In the genomic region with DNA sequence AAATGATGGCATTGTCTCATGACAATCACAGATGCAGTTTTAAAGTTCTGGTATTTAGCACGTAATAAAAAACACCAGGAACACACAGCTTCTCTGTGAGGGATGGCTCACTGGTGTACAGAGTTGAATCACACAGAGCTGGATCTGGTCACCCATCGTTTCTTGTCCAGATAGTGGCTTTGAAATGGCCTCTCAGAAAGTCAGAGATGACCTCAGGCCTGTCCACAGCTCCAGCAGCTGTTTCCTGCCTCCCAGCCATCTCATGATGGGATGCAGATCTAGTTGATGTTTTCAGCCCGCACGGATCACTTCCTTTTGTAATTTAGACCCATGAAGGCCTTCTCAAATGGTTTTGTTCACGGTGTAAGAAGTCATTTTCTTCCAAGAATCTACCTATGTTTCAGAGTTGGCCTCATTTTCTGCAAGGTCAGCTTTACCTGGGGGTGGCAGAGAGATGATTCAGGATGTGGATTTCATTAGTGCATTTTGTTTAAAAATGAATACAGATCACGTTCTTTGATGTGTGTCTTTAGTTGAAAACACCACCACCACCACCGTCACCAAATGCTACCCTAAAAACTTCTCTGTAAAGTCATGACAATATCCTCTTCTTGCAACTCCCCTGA, we compare ENCODE assay signal across 20 cellular contexts.
DNase-seq lines count a peak whose midpoint lies in the region; ATAC-seq, FAIRE-seq and TF ChIP-seq lines count a peak whose summit lies in the region.
"Had no signal": no experiment of that assay in that cellular context is flagged by ENCODE, and none has a peak within 500 bp of the region (broad histone marks: within the 10 kb centered on the region; RNA-seq: fewer than 3 reads in every experiment).

No MANE protein-coding gene starts in this region.

- peak; percentile 49 for DNase-seq in AG08395 (ENCODE audit: low spot score)
- DNase-seq in LHCN-M2 (ENCODE audit: low read depth) = peak; percentile 22
- peak; percentile 65 for DNase-seq in endothelial cell of umbilical vein (ENCODE audit: low read depth, low spot score)
- DNase-seq in mesenchymal stem cell = peak; percentile 17
- no peak for DNase-seq in Kasumi-1 (lab: John Stamatoyannopoulos, UW)
- DNase-seq in GM03348 (ENCODE audit: low spot score) = no peak
- no peak for DNase-seq in stimulated activated effector memory CD8-positive, alpha-beta T cell treated with anti-CD3 and anti-CD28 coated beads, Interleukin-12 subunit alpha, Interleukin-12 subunit beta, amount 100 ng/mL, for 72 hours (ENCODE audit: low spot score in 2 of 2)
- DNase-seq: BE2C; CD4-positive, alpha-beta memory T cell; H7; Karpas-422; MV-4-11; NCI-H1436; NCI-H345; NCI-H69; NK-92 treated with Interleukin-12 subunit alpha and Interleukin-12 subunit beta, amount 100 ng/mL, for 24 hours; OCI-M1 had no signal

- no peaks in the 10 kb centered on the region for H3K79me1 ChIP-seq in mesenchymal stem cell (replicated peaks; ENCODE audit: low read length, poor library complexity, severe bottlenecking)

- H3K14ac ChIP-seq in mesenchymal stem cell (ENCODE audit: low read length in 2 of 2) = no peak overlapping the region

- H3K79me2 ChIP-seq in endothelial cell of umbilical vein (ENCODE audit: control insufficient read depth, insufficient read depth, low read length) = no peaks in the 10 kb centered on the region

- peak overlapping the region in 1 of 2 experiments; percentile 15 for H2BK12ac ChIP-seq in mesenchymal stem cell (ENCODE audit: low read length in 2 of 2)

- H2BK15ac ChIP-seq in mesenchymal stem cell (ENCODE audit: low read depth, poor library complexity, severe bottlenecking) = no peak overlapping the region

- H3K36me3 ChIP-seq in endothelial cell of umbilical vein (ENCODE audit: control insufficient read depth in 2 of 2, extremely low read depth in 1 of 2, insufficient read depth in 2 of 2, low read length in 2 of 2) (no peaks in the 10 kb centered on the region), mesenchymal stem cell (ENCODE audit: control insufficient read depth in 1 of 2, insufficient read depth in 2 of 2, low read depth in 1 of 2, low read length in 2 of 2) (no peaks in the 10 kb centered on the region)
- H3K36me3 ChIP-seq: BE2C had no signal

- no peak overlapping the region for H3K9ac ChIP-seq in endothelial cell of umbilical vein (replicated peaks; ENCODE audit: extremely low read depth, insufficient read depth, low read length)
- H3K9ac ChIP-seq in mesenchymal stem cell (ENCODE audit: low read length) = no peak overlapping the region

- no peak for TF ChIP-seq POLR2A in endothelial cell of umbilical vein (IDR thresholded peaks at IDR 0.05; ENCODE audit: low read depth, low read length)

- no peaks in the 10 kb centered on the region for H4K20me1 ChIP-seq in endothelial cell of umbilical vein (replicated peaks; ENCODE audit: control insufficient read depth, extremely low read depth, insufficient read depth, low read length)

- no peaks in the 10 kb centered on the region for H3K27me3 ChIP-seq in endothelial cell of umbilical vein (ENCODE audit: control insufficient read depth in 2 of 2, insufficient read depth in 2 of 2, low read length in 2 of 2)
- peaks cover 0 to 10% of the 10 kb centered on the region in 2 experiments for H3K27me3 ChIP-seq in mesenchymal stem cell (ENCODE audit: control insufficient read depth in 1 of 2, insufficient read depth in 1 of 2, low read length in 2 of 2)
- H3K27me3 ChIP-seq: BE2C had no signal

- no peak overlapping the region for H2AK5ac ChIP-seq in mesenchymal stem cell (ENCODE audit: low read length, severe bottlenecking)

- no peak overlapping the region for H3K4me2 ChIP-seq in endothelial cell of umbilical vein (ENCODE audit: insufficient read depth, low read length)
- H3K4me2 ChIP-seq in mesenchymal stem cell (ENCODE audit: low read length, poor library complexity, severe bottlenecking) = no peak overlapping the region

- H2AFZ ChIP-seq in endothelial cell of umbilical vein (ENCODE audit: low read depth, low read length) (no peak overlapping the region), mesenchymal stem cell (ENCODE audit: low read depth, low read length) (no peak overlapping the region)

- H3K4me1 ChIP-seq in endothelial cell of umbilical vein (ENCODE audit: control insufficient read depth, extremely low read depth, insufficient read depth, low read length) = peaks cover 24% of the 10 kb centered on the region
- H3K4me1 ChIP-seq in mesenchymal stem cell (ENCODE audit: control insufficient read depth, insufficient read depth, low read depth, low read length) = no peaks in the 10 kb centered on the region
- H3K4me1 ChIP-seq: BE2C had no signal

- H3K9me3 Mint-ChIP-seq in stimulated activated effector memory CD8-positive, alpha-beta T cell treated with anti-CD3 and anti-CD28 coated beads, Interleukin-12 subunit alpha, Interleukin-12 subunit beta, amount 100 ng/mL, for 72 hours = no peaks in the 10 kb centered on the region
- H3K9me3 Mint-ChIP-seq: CD4-positive, alpha-beta memory T cell had no signal

- H3K9me3 ChIP-seq in endothelial cell of umbilical vein (replicated peaks; ENCODE audit: control insufficient read depth, insufficient read depth, low read length) (no peaks in the 10 kb centered on the region), mesenchymal stem cell (ENCODE audit: control insufficient read depth, low read length) (no peaks in the 10 kb centered on the region)
- H3K9me3 ChIP-seq: BE2C had no signal

- no peak overlapping the region for H2BK5ac ChIP-seq in mesenchymal stem cell (ENCODE audit: low read depth, low read length, poor library complexity, severe bottlenecking)

- CTCF ChIA-PET in endothelial cell of umbilical vein (lab: Charles Lee) = no interaction called here

- no peak overlapping the region for H3K23ac ChIP-seq in mesenchymal stem cell (ENCODE audit: low read length in 2 of 2)

- no peak overlapping the region for H4K91ac ChIP-seq in mesenchymal stem cell (ENCODE audit: low read length)

- H3K4me1 Mint-ChIP-seq in stimulated activated effector memory CD8-positive, alpha-beta T cell treated with anti-CD3 and anti-CD28 coated beads, Interleukin-12 subunit alpha, Interleukin-12 subunit beta, amount 100 ng/mL, for 72 hours = no peaks in the 10 kb centered on the region
- H3K4me1 Mint-ChIP-seq: CD4-positive, alpha-beta memory T cell had no signal

- TF ChIP-seq CTCF in endothelial cell of umbilical vein (IDR thresholded peaks at IDR 0.05; ENCODE audit: extremely low read depth in 1 of 2, insufficient read depth in 1 of 2, low read depth in 1 of 2, low read length in 2 of 2) = no peak

- H3K27ac ChIP-seq in endothelial cell of umbilical vein (ENCODE audit: insufficient read depth, low read depth, low read length) (peak overlapping the region; percentile 4), mesenchymal stem cell (ENCODE audit: low read length, poor library complexity, severe bottlenecking) (no peak overlapping the region)
- H3K27ac ChIP-seq: RWPE1 had no signal

- 27% methylated on average over 6 of the region's 7 CpGs for WGBS in mesenchymal stem cell

- dilution Hi-C loops in endothelial cell of umbilical vein (cut with MboI; ENCODE audit: extremely low pct_ligation_motif_present, low sequenced_read_pairs) = no loop called here

- BruUV-seq in endothelial cell of umbilical vein (replicated peaks; lab: Mats Ljungman, UMichigan) = no TSS peak

- no peak overlapping the region for H3K4me3 ChIP-seq in endothelial cell of umbilical vein (replicated peaks in 1 of 3; ENCODE audit: insufficient read depth in 1 of 3, low read depth in 1 of 3, low read length in 3 of 3)
- H3K4me3 ChIP-seq in mesenchymal stem cell (ENCODE audit: insufficient read depth in 1 of 2, low read depth in 1 of 2, low read length in 2 of 2) = no peak overlapping the region

- H3K9me1 ChIP-seq in endothelial cell of umbilical vein (replicated peaks; ENCODE audit: control insufficient read depth, extremely low read depth, insufficient read depth, low read length) = no peaks in the 10 kb centered on the region

- peak; percentile 18 for FAIRE-seq in endothelial cell of umbilical vein (lab: Jason Lieb, UNC)
- FAIRE-seq: D721Med had no signal

- no peak overlapping the region for H4K8ac ChIP-seq in mesenchymal stem cell (ENCODE audit: low read length)

- no peak overlapping the region for H3K4ac ChIP-seq in mesenchymal stem cell (ENCODE audit: low read depth in 1 of 2, low read length in 2 of 2)

- H3K18ac ChIP-seq in mesenchymal stem cell (ENCODE audit: low read depth in 1 of 2, low read length in 2 of 2) = no peak overlapping the region

- H2BK120ac ChIP-seq in mesenchymal stem cell (ENCODE audit: low read depth, low read length) = no peak overlapping the region

- H3K27ac Mint-ChIP-seq in stimulated activated effector memory CD8-positive, alpha-beta T cell treated with anti-CD3 and anti-CD28 coated beads, Interleukin-12 subunit alpha, Interleukin-12 subunit beta, amount 100 ng/mL, for 72 hours = no peak overlapping the region
- H3K27ac Mint-ChIP-seq: CD4-positive, alpha-beta memory T cell had no signal

- no peak for ATAC-seq in HG03159 (IDR thresholded peaks at IDR 0.05; ENCODE audit: unreplicated experiment)
- ATAC-seq in stimulated activated effector memory CD8-positive, alpha-beta T cell treated with anti-CD3 and anti-CD28 coated beads, Interleukin-12 subunit alpha, Interleukin-12 subunit beta, amount 100 ng/mL, for 72 hours = no peak

- intact Hi-C loops in endothelial cell of umbilical vein (cut with micrococcal nuclease) = no loop called here

- H3K4me3 Mint-ChIP-seq in stimulated activated effector memory CD8-positive, alpha-beta T cell treated with anti-CD3 and anti-CD28 coated beads, Interleukin-12 subunit alpha, Interleukin-12 subunit beta, amount 100 ng/mL, for 72 hours = no peak overlapping the region
- H3K4me3 Mint-ChIP-seq: CD4-positive, alpha-beta memory T cell had no signal

- POLR2A ChIA-PET in endothelial cell of umbilical vein (lab: Charles Lee) = no interaction called here

- no peaks in the 10 kb centered on the region for H3K36me3 Mint-ChIP-seq in stimulated activated effector memory CD8-positive, alpha-beta T cell treated with anti-CD3 and anti-CD28 coated beads, Interleukin-12 subunit alpha, Interleukin-12 subunit beta, amount 100 ng/mL, for 72 hours
- H3K36me3 Mint-ChIP-seq: CD4-positive, alpha-beta memory T cell had no signal

TF ChIP-seq in endothelial cell of umbilical vein, 7 proteins besides CTCF, POLR2A, EP300 and RAD21:
- no peak for TF ChIP-seq MYC (IDR thresholded peaks at IDR 0.05; ENCODE audit: low read depth, low read length)
- peak; percentile 17 for TF ChIP-seq JUN (IDR thresholded peaks at IDR 0.05; ENCODE audit: borderline replicate concordance, insufficient read depth, insufficient read length, low read depth)
- TF ChIP-seq EZH2 (IDR thresholded peaks at IDR 0.05; ENCODE audit: borderline replicate concordance, low read depth, low read length, severe bottlenecking) = no peak
- no peak for TF ChIP-seq GATA2 (IDR thresholded peaks at IDR 0.05; ENCODE audit: insufficient read depth, insufficient read length, low read depth, low read length)
- no peak for TF ChIP-seq MAX (IDR thresholded peaks at IDR 0.05; ENCODE audit: insufficient read depth, insufficient read length)

Comparison
In these comparisons a context has a peak if more than half of its experiments do, and no peak if none do; other contexts are left out.
1. DNase-seq: peak in AG08395 (single experiment), LHCN-M2 (single experiment), endothelial cell of umbilical vein (single experiment) and mesenchymal stem cell (single experiment); none in Kasumi-1 (0 of 2), GM03348 (single experiment) and stimulated activated effector memory CD8-positive, alpha-beta T cell treated with anti-CD3 and anti-CD28 coated beads, Interleukin-12 subunit alpha, Interleukin-12 subunit beta, amount 100 ng/mL, for 72 hours (0 of 2).